19 cellular contexts compared by ENCODE assay signal in the genomic region with DNA sequence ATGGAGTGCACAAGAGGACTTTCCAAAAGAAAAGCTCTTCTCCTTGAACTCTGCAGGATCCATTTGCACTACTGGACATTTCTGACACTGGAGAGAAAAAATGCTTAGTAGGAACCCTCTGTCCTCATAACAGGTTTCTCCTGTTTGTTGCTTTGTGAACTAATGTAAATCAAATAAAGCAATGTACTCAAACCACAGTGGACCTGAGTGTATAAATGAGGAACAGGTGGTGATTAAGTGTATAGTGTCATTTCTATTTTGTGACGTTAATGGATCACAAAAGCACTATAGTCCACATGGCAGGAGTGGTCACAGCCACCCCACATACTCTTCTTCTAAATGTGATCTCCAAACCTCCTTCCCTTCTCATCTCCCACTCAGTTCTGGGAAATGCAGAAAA.
"Had no signal": no experiment of that assay in that cellular context is flagged by ENCODE, and none has a peak within 500 bp of the region (broad histone marks: within the 10 kb centered on the region; RNA-seq: fewer than 3 reads in every experiment).

No MANE protein-coding gene starts in this region.

- FAIRE-seq: colon, urothelium cell line had no signal

- H3K4me3 ChIP-seq: dorsolateral prefrontal cortex, gastroesophageal sphincter, heart right ventricle, left lung, tibial nerve had no signal

- DNase-seq: activated CD4-positive, alpha-beta memory T cell treated with anti-CD3 and anti-CD28 coated beads, Interleukin-2, amount 10 ng/mL, durations not matched to agents 7 days and 5 days; activated CD4-positive, alpha-beta T cell treated with anti-CD3 and anti-CD28 coated beads for 48 hours; activated CD4-positive, CD25-positive, alpha-beta regulatory T cell; activated CD8-positive, alpha-beta memory T cell treated with anti-CD3 and anti-CD28 coated beads, Interleukin-2, amount 10 ng/mL, durations not matched to agents 7 days and 5 days; activated naive CD4-positive, alpha-beta T cell treated with Interleukin-2 at 50 U/mL for 16 hours; activated naive CD8-positive, alpha-beta T cell treated with anti-CD3 and anti-CD28 coated beads, Interleukin-2, amount 10 ng/mL, durations not matched to agents 7 days and 5 days; activated T-cell treated with anti-CD3 and anti-CD28 coated beads, Interleukin-2, amount 50 U/mL, for 1 hour; amygdala; caudate nucleus; dorsolateral prefrontal cortex; heart right ventricle; left lung; occipital lobe; stimulated activated CD4-positive, alpha-beta T cell treated with anti-CD3 and anti-CD28 coated beads, Interleukin-12 subunit alpha, Interleukin-12 subunit beta, amount 100 ng/mL, for 4 hours; stimulated activated CD4-positive, alpha-beta T cell treated with anti-CD3 and anti-CD28 coated beads, Interleukin-2, amount 100 ng/mL, for 24 hours had no signal
